ENCODE assay signal across 8 cellular contexts in genomic region chr1:76154213-76154956, GRCh38.
DNase-seq lines count a peak whose midpoint lies in the region; ATAC-seq and TF ChIP-seq lines count a peak whose summit lies in the region.

No MANE protein-coding gene starts in this region.

- no peak for TF ChIP-seq EP300 in Ishikawa (IDR thresholded peaks at IDR 0.05; ENCODE audit: borderline replicate concordance)

- peak; percentile 92 for TF ChIP-seq RAD21 in Ishikawa (IDR thresholded peaks at IDR 0.05; ENCODE audit: low read depth)

- ATAC-seq in GM21723 (IDR thresholded peaks at IDR 0.05; ENCODE audit: unreplicated experiment), result peak; percentile 98
- peak; percentile 90 to 92 for ATAC-seq in activated T-cell treated with anti-CD3 and anti-CD28 coated beads, Interleukin-2, amount 50 U/mL, for 72 hours (replicated peaks in 1 of 2)

- peaks cover 15% of the 10 kb centered on the region for H3K4me1 Mint-ChIP-seq in activated T-cell treated with anti-CD3 and anti-CD28 coated beads, Interleukin-2, amount 50 U/mL, for 72 hours (ENCODE audit: low read depth)
- H3K4me1 Mint-ChIP-seq in nephron, result peaks cover 33% of the 10 kb centered on the region

- H3K27me3 Mint-ChIP-seq in activated T-cell treated with anti-CD3 and anti-CD28 coated beads, Interleukin-2, amount 50 U/mL, for 72 hours (ENCODE audit: low read depth), result no peaks in the 10 kb centered on the region
- no peaks in the 10 kb centered on the region for H3K27me3 Mint-ChIP-seq in nephron (ENCODE audit: low read depth)

- no peaks in the 10 kb centered on the region for H3K9me3 Mint-ChIP-seq in activated T-cell treated with anti-CD3 and anti-CD28 coated beads, Interleukin-2, amount 50 U/mL, for 72 hours
- no peaks in the 10 kb centered on the region for H3K9me3 Mint-ChIP-seq in nephron

- H3K4me3 Mint-ChIP-seq in activated T-cell treated with anti-CD3 and anti-CD28 coated beads, Interleukin-2, amount 50 U/mL, for 72 hours, result peak overlapping the region; percentile 79 to 90
- H3K4me3 Mint-ChIP-seq in nephron, result peak overlapping the region; percentile 44 to 79 (median 71)

- DNase-seq in DMS79 treated with DMSO at 0.1 percent for 48 hours (lab: John Stamatoyannopoulos, UW) (peak; percentile 65), OCI-M2 (lab: John Stamatoyannopoulos, UW; ENCODE audit: unreplicated experiment) (peak; percentile 24), fibroblast of peridontal ligament (ENCODE audit: extremely low read depth) (peak; percentile 75)
- peak; percentile 78 to 82 for DNase-seq in activated T-cell treated with anti-CD3 and anti-CD28 coated beads, Interleukin-2, amount 50 U/mL, for 72 hours
- DNase-seq in stimulated activated naive CD4-positive, alpha-beta T cell treated with Interleukin-2 at 50 U/mL for 16 hours (lab: John Stamatoyannopoulos, UW), result peak; percentile 52

- TF ChIP-seq CTCF in nephron (IDR thresholded peaks at IDR 0.05; ENCODE audit: unreplicated experiment in 3 of 3), result peak; percentile 96 to 98 (median 97)

- H3K36me3 Mint-ChIP-seq in activated T-cell treated with anti-CD3 and anti-CD28 coated beads, Interleukin-2, amount 50 U/mL, for 72 hours (ENCODE audit: insufficient read depth in 2 of 2), result no peaks in the 10 kb centered on the region
- H3K36me3 Mint-ChIP-seq in nephron (ENCODE audit: low read depth), result no peaks in the 10 kb centered on the region

- H3K27ac Mint-ChIP-seq in activated T-cell treated with anti-CD3 and anti-CD28 coated beads, Interleukin-2, amount 50 U/mL, for 72 hours, result peak overlapping the region; percentile 76
- peak overlapping the region; percentile 8 to 86 (median 74) for H3K27ac Mint-ChIP-seq in nephron

TF ChIP-seq in Ishikawa, 13 proteins besides CTCF, POLR2A, EP300 and RAD21:
- no peak for TF ChIP-seq USF1 (IDR thresholded peaks at IDR 0.05)
- no peak for TF ChIP-seq MAX (IDR thresholded peaks at IDR 0.05)
- no peak for TF ChIP-seq YY1 (IDR thresholded peaks at IDR 0.05; ENCODE audit: low read depth)

Comparison
In these comparisons a context has a peak if more than half of its experiments do, and no peak if none do; other contexts are left out.
1. Peak in every context shown above with its lines: DNase-seq and ATAC-seq.
2. DNase-seq: peak in every context shown above with its lines; median percentile 80 in activated T-cell treated with anti-CD3 and anti-CD28 coated beads, Interleukin-2, amount 50 U/mL, for 72 hours; 75 in fibroblast of peridontal ligament; 65 in DMS79 treated with DMSO at 0.1 percent for 48 hours; 52 in stimulated activated naive CD4-positive, alpha-beta T cell treated with Interleukin-2 at 50 U/mL for 16 hours; 24 in OCI-M2.